In the genomic region with DNA sequence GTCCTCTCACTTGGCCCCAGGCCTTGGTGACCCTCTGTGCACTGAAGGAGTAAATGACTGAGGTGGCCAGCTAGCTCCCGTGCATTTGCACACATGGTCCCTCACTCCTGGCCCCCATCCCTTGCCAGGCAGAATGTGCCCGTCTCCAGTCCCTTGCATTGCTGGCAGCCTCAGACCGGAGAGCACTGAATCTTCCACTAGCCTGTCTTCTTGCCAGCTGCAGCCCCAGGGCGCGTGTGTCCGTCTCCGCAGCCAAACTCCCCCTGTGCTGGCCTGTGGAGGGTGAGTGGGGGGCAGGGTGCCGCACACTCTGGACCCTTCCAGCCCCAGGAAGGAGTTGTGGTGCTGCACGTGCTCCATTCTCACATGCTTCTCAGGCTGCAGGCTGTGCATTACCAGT, we compare ENCODE assay signal across 13 cellular contexts. TPM values are rescaled to one million over a fixed set of nuclear protein-coding genes. Genes with fewer than 3 reads are reported as not detected.
DNase-seq lines count a peak whose midpoint lies in the region; ATAC-seq, FAIRE-seq and TF ChIP-seq lines count a peak whose summit lies in the region.
"Had no signal": no experiment of that assay in that cellular context is flagged by ENCODE, and none has a peak within 500 bp of the region (broad histone marks: within the 10 kb centered on the region; RNA-seq: fewer than 3 reads in every experiment).

No MANE protein-coding gene starts in this region.

- no peak overlapping the region for H3K23ac ChIP-seq in H9 (ENCODE audit: insufficient read length, low read depth, low read length)

- no peak overlapping the region for H3K18ac ChIP-seq in H9 (ENCODE audit: insufficient read length, low read depth, low read length)

- DNase-seq in activated T-cell treated with anti-CD3 and anti-CD28 coated beads, Interleukin-2, amount 50 U/mL, for 24 hours: no peak
- no peak for DNase-seq in activated T-cell treated with anti-CD3 and anti-CD28 coated beads, Interleukin-2, amount 50 U/mL, for 4 hours
- no peak for DNase-seq in H9
- no peak for DNase-seq in activated naive CD8-positive, alpha-beta T cell treated with anti-CD3 and anti-CD28 coated beads, Interleukin-2, amount 10 ng/mL, durations not matched to agents 7 days and 5 days
- no peak for DNase-seq in NCI-H1436 treated with DMSO at 0.1 percent for 48 hours (lab: John Stamatoyannopoulos, UW)
- DNase-seq in H54 (ENCODE audit: insufficient read length, low spot score): no peak
- DNase-seq in RKO (ENCODE audit: low spot score): no peak
- DNase-seq: mesendoderm, NCI-H187 treated with DMSO at 0.1 percent for 48 hours, NCI-H510A had no signal

- no peak overlapping the region for H3K4ac ChIP-seq in H9 (ENCODE audit: low read depth, low read length)

- H3K79me2 ChIP-seq in H9 (ENCODE audit: insufficient read depth, low read length): peaks cover 2% of the 10 kb centered on the region; the same call in 1 of the 2 replicates

- no peak overlapping the region for H3K27ac ChIP-seq in H9 (ENCODE audit: insufficient read length, low read depth, low read length)
- H3K27ac ChIP-seq: gastrocnemius medialis had no signal

- POLR2A ChIA-PET in activated naive CD8-positive, alpha-beta T cell treated with anti-CD3 and anti-CD28 coated beads, Interleukin-2, amount 10 ng/mL, durations not matched to agents 7 days and 5 days (lab: Charles Lee): interaction anchor here (1.0 to 13.6 kb wide), 4 partner anchors 10 to 69 kb away, joined by 3 to 171 read pairs (median 16); no protein-coding TSS in a partner anchor

- WGBS in H9 (ENCODE audit: extremely low coverage, insufficient read length, low lambda C conversion rate): no CpG with 5 or more reads among the region's 9 CpGs

- H3K4me3 Mint-ChIP-seq in activated T-cell treated with anti-CD3 and anti-CD28 coated beads, Interleukin-2, amount 50 U/mL, for 24 hours: no peak overlapping the region
- no peak overlapping the region for H3K4me3 Mint-ChIP-seq in activated T-cell treated with anti-CD3 and anti-CD28 coated beads, Interleukin-2, amount 50 U/mL, for 4 hours
- H3K4me3 Mint-ChIP-seq in H9: no peak overlapping the region
- peak overlapping the region; percentile 74 for H3K4me3 Mint-ChIP-seq in activated naive CD8-positive, alpha-beta T cell treated with anti-CD3 and anti-CD28 coated beads, Interleukin-2, amount 10 ng/mL, durations not matched to agents 7 days and 5 days
- H3K4me3 Mint-ChIP-seq in nephron: no peak overlapping the region

- TF ChIP-seq CTCF in H9 (conservative IDR thresholded peaks at IDR 0.05) (no peak), nephron (IDR thresholded peaks at IDR 0.05; ENCODE audit: unreplicated experiment in 3 of 3) (no peak)

- H2AFZ ChIP-seq in H9 (ENCODE audit: low read length): no peak overlapping the region

- TF ChIP-seq POLR2A in H54 (IDR thresholded peaks at IDR 0.05; ENCODE audit: low read depth, low read length): no peak

- no peaks in the 10 kb centered on the region for H3K23me2 ChIP-seq in H9 (ENCODE audit: insufficient read length, low read depth, low read length, poor library complexity, severe bottlenecking)

- FAIRE-seq in H54 (lab: Jason Lieb, UNC): no peak

- H3K4me2 ChIP-seq in H9 (ENCODE audit: insufficient read depth, insufficient read length, low read length): no peak overlapping the region

- no peaks in the 10 kb centered on the region for H3K9me3 ChIP-seq in H9 (ENCODE audit: control insufficient read depth, low read depth, low read length)
- H3K9me3 ChIP-seq: gastrocnemius medialis had no signal

- no peak overlapping the region for H3K14ac ChIP-seq in H9 (ENCODE audit: insufficient read depth, low read length)

- ATAC-seq in activated T-cell treated with anti-CD3 and anti-CD28 coated beads, Interleukin-2, amount 50 U/mL, for 4 hours: no peak
- ATAC-seq in activated naive CD8-positive, alpha-beta T cell treated with anti-CD3 and anti-CD28 coated beads, Interleukin-2, amount 10 ng/mL, durations not matched to agents 7 days and 5 days (ENCODE audit: low read depth): no peak
- ATAC-seq: gastrocnemius medialis had no signal

- no peaks in the 10 kb centered on the region for H3K27me3 ChIP-seq in H9 (ENCODE audit: insufficient read depth, low read length)
- H3K27me3 ChIP-seq: gastrocnemius medialis had no signal

- no peak overlapping the region for H2BK12ac ChIP-seq in H9 (ENCODE audit: insufficient read length, low read depth, low read length)

- H2BK5ac ChIP-seq in H9 (ENCODE audit: insufficient read length, low read length): no peak overlapping the region

- H3K4me1 Mint-ChIP-seq in activated T-cell treated with anti-CD3 and anti-CD28 coated beads, Interleukin-2, amount 50 U/mL, for 24 hours (ENCODE audit: low read depth): peaks cover 99% of the 10 kb centered on the region
- peaks cover 96% of the 10 kb centered on the region for H3K4me1 Mint-ChIP-seq in activated T-cell treated with anti-CD3 and anti-CD28 coated beads, Interleukin-2, amount 50 U/mL, for 4 hours (ENCODE audit: low read depth)
- H3K4me1 Mint-ChIP-seq in H9: peaks cover 79 to 85% of the 10 kb centered on the region in 2 experiments
- H3K4me1 Mint-ChIP-seq in activated naive CD8-positive, alpha-beta T cell treated with anti-CD3 and anti-CD28 coated beads, Interleukin-2, amount 10 ng/mL, durations not matched to agents 7 days and 5 days: peaks cover 87% of the 10 kb centered on the region
- H3K4me1 Mint-ChIP-seq in nephron: peaks cover 67% of the 10 kb centered on the region

- no peak overlapping the region for H3K56ac ChIP-seq in H9 (ENCODE audit: insufficient read length, low read depth, low read length)

- H3K27me3 Mint-ChIP-seq in activated T-cell treated with anti-CD3 and anti-CD28 coated beads, Interleukin-2, amount 50 U/mL, for 24 hours: no peaks in the 10 kb centered on the region
- H3K27me3 Mint-ChIP-seq in activated T-cell treated with anti-CD3 and anti-CD28 coated beads, Interleukin-2, amount 50 U/mL, for 4 hours (ENCODE audit: low read depth): no peaks in the 10 kb centered on the region
- no peaks in the 10 kb centered on the region; the same call in 1 of the 2 replicates for H3K27me3 Mint-ChIP-seq in H9 (ENCODE audit: low read depth)
- no peaks in the 10 kb centered on the region for H3K27me3 Mint-ChIP-seq in activated naive CD8-positive, alpha-beta T cell treated with anti-CD3 and anti-CD28 coated beads, Interleukin-2, amount 10 ng/mL, durations not matched to agents 7 days and 5 days
- no peaks in the 10 kb centered on the region for H3K27me3 Mint-ChIP-seq in nephron (ENCODE audit: low read depth)
- H3K27me3 Mint-ChIP-seq: activated naive CD4-positive, alpha-beta T cell treated with anti-CD3 and anti-CD28 coated beads, Interleukin-2, amount 50 U/mL, for 24 hours had no signal

- no peaks in the 10 kb centered on the region for H3K79me1 ChIP-seq in H9 (ENCODE audit: insufficient read depth, low read depth, low read length, poor library complexity, severe bottlenecking)

- no peaks in the 10 kb centered on the region; the same call in 1 of the 2 replicates for H3K4me1 ChIP-seq in H9 (ENCODE audit: insufficient read depth, low read length)

- no peaks in the 10 kb centered on the region for H3K9me3 Mint-ChIP-seq in activated T-cell treated with anti-CD3 and anti-CD28 coated beads, Interleukin-2, amount 50 U/mL, for 24 hours
- no peaks in the 10 kb centered on the region for H3K9me3 Mint-ChIP-seq in activated T-cell treated with anti-CD3 and anti-CD28 coated beads, Interleukin-2, amount 50 U/mL, for 4 hours
- no peaks in the 10 kb centered on the region for H3K9me3 Mint-ChIP-seq in H9
- no peaks in the 10 kb centered on the region for H3K9me3 Mint-ChIP-seq in activated naive CD8-positive, alpha-beta T cell treated with anti-CD3 and anti-CD28 coated beads, Interleukin-2, amount 10 ng/mL, durations not matched to agents 7 days and 5 days
- no peaks in the 10 kb centered on the region for H3K9me3 Mint-ChIP-seq in nephron
- H3K9me3 Mint-ChIP-seq: activated naive CD4-positive, alpha-beta T cell treated with anti-CD3 and anti-CD28 coated beads, Interleukin-2, amount 50 U/mL, for 24 hours had no signal

- H4K8ac ChIP-seq in H9 (replicated peaks; ENCODE audit: insufficient read length, low read depth, low read length): no peak overlapping the region

- H2BK20ac ChIP-seq in H9 (ENCODE audit: low read depth, low read length, poor library complexity, severe bottlenecking): no peak overlapping the region

- H4K20me1 ChIP-seq in H9 (ENCODE audit: control insufficient read depth, insufficient read depth, insufficient read length): no peaks in the 10 kb centered on the region

- H3K27ac Mint-ChIP-seq in activated T-cell treated with anti-CD3 and anti-CD28 coated beads, Interleukin-2, amount 50 U/mL, for 24 hours: peak overlapping the region; percentile 90
- H3K27ac Mint-ChIP-seq in H9: peak overlapping the region in 2 of 3 experiments; percentile 55 to 61; a peak in 2 of 7 replicates
- peak overlapping the region; percentile 95 for H3K27ac Mint-ChIP-seq in activated naive CD8-positive, alpha-beta T cell treated with anti-CD3 and anti-CD28 coated beads, Interleukin-2, amount 10 ng/mL, durations not matched to agents 7 days and 5 days
- H3K27ac Mint-ChIP-seq in nephron: peak overlapping the region in 2 of 3 experiments; percentile 2 to 44

- no peak overlapping the region for H4K91ac ChIP-seq in H9 (ENCODE audit: insufficient read length, low read depth, low read length)

- no peak overlapping the region for H2BK15ac ChIP-seq in H9 (ENCODE audit: low read depth, low read length)

- no peak overlapping the region for H3T11ph ChIP-seq in H9 (ENCODE audit: low read length)

- H3K9ac ChIP-seq in H9 (ENCODE audit: extremely low read depth, insufficient read length, low read length): no peak overlapping the region

- H4K5ac ChIP-seq in H9 (ENCODE audit: insufficient read length, low read depth, low read length): no peak overlapping the region

- peaks cover 6% of the 10 kb centered on the region for H3K36me3 Mint-ChIP-seq in activated T-cell treated with anti-CD3 and anti-CD28 coated beads, Interleukin-2, amount 50 U/mL, for 24 hours (ENCODE audit: low read depth)
- peaks cover 2% of the 10 kb centered on the region for H3K36me3 Mint-ChIP-seq in activated T-cell treated with anti-CD3 and anti-CD28 coated beads, Interleukin-2, amount 50 U/mL, for 4 hours (ENCODE audit: insufficient read depth)
- peaks cover 0 to 4% (median 0%) of the 10 kb centered on the region in 3 experiments; a peak in 3 of 7 replicates for H3K36me3 Mint-ChIP-seq in H9 (ENCODE audit: insufficient read depth in 1 of 3, low read depth in 3 of 3)
- peaks cover 17% of the 10 kb centered on the region for H3K36me3 Mint-ChIP-seq in activated naive CD8-positive, alpha-beta T cell treated with anti-CD3 and anti-CD28 coated beads, Interleukin-2, amount 10 ng/mL, durations not matched to agents 7 days and 5 days
- H3K36me3 Mint-ChIP-seq in nephron (ENCODE audit: low read depth): no peaks in the 10 kb centered on the region

- H2AK5ac ChIP-seq in H9 (ENCODE audit: insufficient read length, low read length): no peak overlapping the region

- H2BK120ac ChIP-seq in H9 (ENCODE audit: low read depth, low read length, poor library complexity, severe bottlenecking): no peak overlapping the region

RNA-seq across cellular contexts. Expression of a gene that starts 35.9 kb away (rescaled TPM):
- total RNA-seq in activated T-cell treated with anti-CD3 and anti-CD28 coated beads, Interleukin-2, amount 50 U/mL, for 4 hours: 10 to 100 TPM; 17.3 to 24.0 (median 17.3) TPM
- total RNA-seq in H9 (2021): 55.2 and 55.3 TPM in 2 replicates
- total RNA-seq in activated naive CD8-positive, alpha-beta T cell treated with anti-CD3 and anti-CD28 coated beads, Interleukin-2, amount 10 ng/mL, durations not matched to agents 7 days and 5 days: 100 to 1,000 TPM; 147 to 159 TPM

Comparison
In these comparisons a context has a peak if more than half of its experiments do, and no peak if none do; other contexts are left out.
1. H3K27ac Mint-ChIP-seq: peak in every context shown above with its lines; median percentile 95 in activated naive CD8-positive, alpha-beta T cell treated with anti-CD3 and anti-CD28 coated beads, Interleukin-2, amount 10 ng/mL, durations not matched to agents 7 days and 5 days; 90 in activated T-cell treated with anti-CD3 and anti-CD28 coated beads, Interleukin-2, amount 50 U/mL, for 24 hours; 58 in H9; 23 in nephron.